30 cellular contexts compared by ENCODE assay signal in genomic region chr14:24258119-24258518, GRCh38.
"Had no signal": no experiment of that assay in that cellular context is flagged by ENCODE, and none has a peak within 500 bp of the region (broad histone marks: within the 10 kb centered on the region; RNA-seq: fewer than 3 reads in every experiment).

No MANE protein-coding gene starts in this region.

- H3K27me3 Mint-ChIP-seq: activated CD4-positive, alpha-beta memory T cell treated with anti-CD3 and anti-CD28 coated beads, Interleukin-2, amount 10 ng/mL, durations not matched to agents 7 days and 5 days; activated CD8-positive, alpha-beta memory T cell treated with anti-CD3 and anti-CD28 coated beads, Interleukin-2, amount 10 ng/mL, durations not matched to agents 7 days and 5 days; activated naive CD4-positive, alpha-beta T cell treated with anti-CD3 and anti-CD28 coated beads, Interleukin-2, amount 10 ng/mL, durations not matched to agents 7 days and 5 days; activated naive CD8-positive, alpha-beta T cell; activated naive CD8-positive, alpha-beta T cell treated with anti-CD3 and anti-CD28 coated beads, Interleukin-2, amount 50 U/mL, for 24 hours had no signal

- H3K4me1 Mint-ChIP-seq: activated CD4-positive, alpha-beta memory T cell treated with anti-CD3 and anti-CD28 coated beads, Interleukin-2, amount 10 ng/mL, durations not matched to agents 7 days and 5 days; activated CD8-positive, alpha-beta memory T cell treated with anti-CD3 and anti-CD28 coated beads, Interleukin-2, amount 10 ng/mL, durations not matched to agents 7 days and 5 days; activated naive CD4-positive, alpha-beta T cell treated with anti-CD3 and anti-CD28 coated beads, Interleukin-2, amount 10 ng/mL, durations not matched to agents 7 days and 5 days; activated naive CD8-positive, alpha-beta T cell treated with anti-CD3 and anti-CD28 coated beads, Interleukin-2, amount 50 U/mL, for 24 hours; brain had no signal

- H3K36me3 Mint-ChIP-seq: activated CD8-positive, alpha-beta memory T cell treated with anti-CD3 and anti-CD28 coated beads, Interleukin-2, amount 10 ng/mL, durations not matched to agents 7 days and 5 days; brain had no signal

- H3K36me3 ChIP-seq: WERI-Rb-1 had no signal

- H3K4me2 ChIP-seq: KMS-11 had no signal

- H3K9me3 Mint-ChIP-seq: activated CD4-positive, alpha-beta memory T cell treated with anti-CD3 and anti-CD28 coated beads, Interleukin-2, amount 10 ng/mL, durations not matched to agents 7 days and 5 days; activated naive CD4-positive, alpha-beta T cell treated with anti-CD3 and anti-CD28 coated beads, Interleukin-2, amount 10 ng/mL, durations not matched to agents 7 days and 5 days; activated naive CD8-positive, alpha-beta T cell treated with anti-CD3 and anti-CD28 coated beads, Interleukin-2, amount 50 U/mL, for 24 hours; brain had no signal

- H3K27ac Mint-ChIP-seq: activated CD4-positive, alpha-beta memory T cell treated with anti-CD3 and anti-CD28 coated beads, Interleukin-2, amount 10 ng/mL, durations not matched to agents 7 days and 5 days; activated CD8-positive, alpha-beta memory T cell treated with anti-CD3 and anti-CD28 coated beads, Interleukin-2, amount 10 ng/mL, durations not matched to agents 7 days and 5 days; activated naive CD4-positive, alpha-beta T cell treated with anti-CD3 and anti-CD28 coated beads, Interleukin-2, amount 10 ng/mL, durations not matched to agents 7 days and 5 days; activated naive CD8-positive, alpha-beta T cell; activated naive CD8-positive, alpha-beta T cell treated with anti-CD3 and anti-CD28 coated beads, Interleukin-2, amount 50 U/mL, for 24 hours; brain had no signal

- H3K9ac ChIP-seq: KMS-11 had no signal

- DNase-seq: activated CD4-positive, alpha-beta memory T cell treated with anti-CD3 and anti-CD28 coated beads, Interleukin-2, amount 10 ng/mL, durations not matched to agents 7 days and 5 days; activated CD4-positive, alpha-beta T cell treated with anti-CD3 and anti-CD28 coated beads for 1 hour; activated CD4-positive, alpha-beta T cell treated with anti-CD3 and anti-CD28 coated beads for 48 hours; activated CD4-positive, CD25-positive, alpha-beta regulatory T cell; activated CD8-positive, alpha-beta memory T cell treated with anti-CD3 and anti-CD28 coated beads for 24 hours; activated CD8-positive, alpha-beta memory T cell treated with anti-CD3 and anti-CD28 coated beads, Interleukin-2, amount 10 ng/mL, durations not matched to agents 7 days and 5 days; activated CD8-positive, alpha-beta memory T cell treated with anti-CD3 and anti-CD28 coated beads, Interleukin-2, amount 50 U/mL, for 48 hours; activated effector memory CD4-positive, alpha-beta T cell treated with Interleukin-2 at 50 U/mL for 16 hours; activated naive CD4-positive, alpha-beta T cell treated with anti-CD3 and anti-CD28 coated beads, Interleukin-2, amount 10 ng/mL, durations not matched to agents 7 days and 5 days; activated naive CD8-positive, alpha-beta T cell treated with anti-CD3 and anti-CD28 coated beads, Interleukin-2, amount 50 U/mL, for 24 hours; activated T-cell treated with anti-CD3 and anti-CD28 coated beads, Interleukin-2, amount 50 U/mL, for 48 hours; anterior cingulate cortex; NCI-H1092 treated with DMSO at 0.1 percent for 48 hours; NCI-H1417 treated with DMSO at 0.1 percent for 48 hours; NCI-H187 treated with DMSO at 0.1 percent for 48 hours; NCI-H2081; NCI-H2171 treated with DMSO at 0.1 percent for 48 hours; NCI-H2227 treated with DMSO at 0.1 percent for 48 hours; NCI-H446; NCI-H510A treated with DMSO at 0.1 percent for 48 hours; NCI-H526 treated with DMSO at 0.1 percent for 48 hours; SIG-M5; SW 1271; T-helper 1 cell; T-helper 2 cell; T-helper 9 cell; WERI-Rb-1 had no signal

- H3K27ac ChIP-seq: KMS-11, WERI-Rb-1 had no signal

- H3K4me3 Mint-ChIP-seq: activated CD4-positive, alpha-beta memory T cell treated with anti-CD3 and anti-CD28 coated beads, Interleukin-2, amount 10 ng/mL, durations not matched to agents 7 days and 5 days; activated CD8-positive, alpha-beta memory T cell treated with anti-CD3 and anti-CD28 coated beads, Interleukin-2, amount 10 ng/mL, durations not matched to agents 7 days and 5 days; activated naive CD4-positive, alpha-beta T cell treated with anti-CD3 and anti-CD28 coated beads, Interleukin-2, amount 10 ng/mL, durations not matched to agents 7 days and 5 days; activated naive CD8-positive, alpha-beta T cell; activated naive CD8-positive, alpha-beta T cell treated with anti-CD3 and anti-CD28 coated beads, Interleukin-2, amount 50 U/mL, for 24 hours; brain had no signal
